In the genomic region with DNA sequence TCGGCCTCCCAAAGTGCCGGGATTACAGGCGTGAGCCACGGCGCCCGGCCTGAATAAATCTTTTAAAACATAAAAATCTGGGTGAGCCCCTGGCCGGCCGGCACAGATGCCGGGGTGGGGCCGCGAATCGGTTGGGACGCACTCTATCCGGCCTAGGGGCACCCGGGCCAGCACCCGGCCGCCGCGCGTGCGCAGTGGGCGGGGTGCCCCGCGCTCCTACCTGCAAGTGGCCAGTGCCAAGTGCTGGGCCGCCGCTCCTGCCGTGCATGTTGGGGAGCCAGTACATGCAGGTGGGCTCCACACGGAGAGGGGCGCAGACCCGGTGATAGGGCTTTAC, we compare ENCODE assay signal across 8 cellular contexts. TPM values are rescaled to one million over a fixed set of nuclear protein-coding genes. Genes with fewer than 3 reads are reported as not detected.
DNase-seq lines count a peak whose midpoint lies in the region; ATAC-seq and TF ChIP-seq lines count a peak whose summit lies in the region.
"Not testable (repeated sequence)": the region's sequence is repeated elsewhere in the genome, so short reads cannot be mapped to it uniquely, and the experiment has no call there.

No MANE protein-coding gene starts in this region.

- H3K4me3 Mint-ChIP-seq in CD14-positive monocyte (peak overlapping the region; percentile 95 to 97), nephron progenitor cell (peak overlapping the region; percentile 97)
- H3K4me3 Mint-ChIP-seq in activated naive CD8-positive, alpha-beta T cell: peak overlapping the region; percentile 95

- H3K27ac Mint-ChIP-seq in CD14-positive monocyte (peak overlapping the region; percentile 96 to 99 (median 98)), nephron progenitor cell (peak overlapping the region; percentile 99)
- H3K27ac Mint-ChIP-seq in activated naive CD8-positive, alpha-beta T cell: peak overlapping the region; percentile 99

- not testable (repeated sequence) for H3K27me3 Mint-ChIP-seq in CD14-positive monocyte (ENCODE audit: low read depth in 3 of 3); activated naive CD8-positive, alpha-beta T cell; nephron progenitor cell (ENCODE audit: low read depth, poor library complexity)

- not testable (repeated sequence) for TF ChIP-seq CTCF in CD14-positive monocyte (IDR thresholded peaks at IDR 0.05); nephron progenitor cell (IDR thresholded peaks at IDR 0.05)

- peak; percentile 66 for DNase-seq in CD14-positive monocyte (ENCODE audit: low spot score)
- DNase-seq in T-helper 22 cell (ENCODE audit: low read depth): peak; percentile 47
- DNase-seq in head of caudate nucleus: peak; percentile 16 to 86 (median 70)
- peak; percentile 80 for DNase-seq in nephron progenitor cell
- DNase-seq in stimulated activated CD8-positive, alpha-beta memory T cell treated with anti-CD3 and anti-CD28 coated beads, Interleukin-12 subunit alpha, Interleukin-12 subunit beta, amount 100 ng/mL, for 24 hours (ENCODE audit: extremely low read depth): peak; percentile 50

- intact Hi-C loops in CD14-positive monocyte (cut with micrococcal nuclease); head of caudate nucleus (cut with DNase I): not testable (repeated sequence)

- H3K9me3 Mint-ChIP-seq in CD14-positive monocyte; activated naive CD8-positive, alpha-beta T cell (ENCODE audit: low read depth); nephron progenitor cell: not testable (repeated sequence)

- not testable (repeated sequence) for H3K4me1 Mint-ChIP-seq in CD14-positive monocyte; activated naive CD8-positive, alpha-beta T cell (ENCODE audit: low read depth); nephron progenitor cell

- ATAC-seq in GM21447 (IDR thresholded peaks at IDR 0.05; ENCODE audit: unreplicated experiment): peak; percentile 83
- ATAC-seq in HG03196 (IDR thresholded peaks at IDR 0.05; ENCODE audit: unreplicated experiment): peak; percentile 75

- H3K36me3 Mint-ChIP-seq in CD14-positive monocyte; activated naive CD8-positive, alpha-beta T cell; nephron progenitor cell (ENCODE audit: low read depth): not testable (repeated sequence)

RNA-seq across cellular contexts. Expression of a gene that starts 24.2 kb away (rescaled TPM):
- polyA plus RNA-seq in CD14-positive monocyte: not detected

RNA-seq across cellular contexts. Expression of a gene that starts 36.1 kb away (rescaled TPM):
- not detected for polyA plus RNA-seq in CD14-positive monocyte

RNA-seq across cellular contexts. Expression of a gene that starts 52.4 kb away (rescaled TPM):
- polyA plus RNA-seq in CD14-positive monocyte: not detected

Comparison
In these comparisons a context has a peak if more than half of its experiments do, and no peak if none do; other contexts are left out.
1. Peak in every context shown above with its lines: DNase-seq and ATAC-seq.